In the genomic region with DNA sequence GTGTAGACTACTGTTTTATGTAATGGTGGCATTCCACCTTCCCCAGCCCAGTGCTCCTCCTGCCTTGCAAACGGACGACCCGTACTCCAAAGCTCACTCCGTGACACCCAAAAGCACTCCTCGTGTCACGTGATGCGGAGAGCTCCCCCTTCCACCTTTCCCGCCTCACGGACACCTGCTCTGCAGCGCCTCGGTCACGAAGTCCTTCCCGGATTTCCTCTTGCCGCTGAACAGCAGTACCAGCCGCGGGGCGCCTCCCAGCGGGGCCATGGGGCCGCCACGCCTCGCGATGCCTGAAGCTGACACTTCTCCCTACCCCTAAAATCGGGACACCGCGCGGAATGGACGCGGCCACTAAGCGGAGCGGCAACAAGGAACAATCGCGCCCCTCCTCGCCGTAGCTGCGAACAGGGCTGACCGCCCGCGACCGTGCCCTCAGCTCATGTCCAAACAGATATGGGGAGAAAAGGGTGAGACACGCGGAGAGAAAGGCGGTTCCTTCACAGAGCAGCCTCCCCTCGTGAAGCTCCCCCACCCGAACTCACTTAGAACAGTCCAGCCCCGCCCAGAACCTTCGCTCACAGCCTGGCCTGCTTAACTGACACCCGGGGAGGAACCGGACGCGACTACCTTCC, we compare ENCODE assay signal across 8 cellular contexts. TPM values are rescaled to one million over a fixed set of nuclear protein-coding genes. Genes with fewer than 3 reads are reported as not detected.
DNase-seq lines count a peak whose midpoint lies in the region; ATAC-seq and TF ChIP-seq lines count a peak whose summit lies in the region.

A gene (minus strand): TSS at position 304 of the 635 bp plus-strand sequence. CDS start 34 bp downstream, at position 270.

- H3K27me3 ChIP-seq in kidney epithelial cell (ENCODE audit: control insufficient read depth, insufficient read depth, low read length) = no peaks in the 10 kb centered on the region

- TF ChIP-seq CTCF in kidney epithelial cell (IDR thresholded peaks at IDR 0.05; ENCODE audit: insufficient read depth, low read length, poor library complexity, severe bottlenecking) = peak; percentile 34

- peak within 1 kb of the TSS; percentile 63 for H3K4me3 ChIP-seq in kidney epithelial cell (ENCODE audit: low read depth, low read length)

- DNase-seq in AG20443 (ENCODE audit: low spot score) = peak; percentile 97
- DNase-seq in NCI-H446 treated with DMSO at 0.1 percent for 48 hours (lab: John Stamatoyannopoulos, UW) = peak; percentile 92
- peak; percentile 91 for DNase-seq in activated CD4-positive, CD25-positive, alpha-beta regulatory T cell treated with anti-CD3 and anti-CD28 coated beads, Interleukin-2, amount 50 U/mL, for 72 hours
- peak; percentile 97 for DNase-seq in cerebellum (ENCODE audit: low spot score)
- peak; percentile 54 for DNase-seq in kidney epithelial cell (ENCODE audit: low read depth)
- DNase-seq in stimulated activated CD4-positive, alpha-beta T cell treated with anti-CD3 and anti-CD28 coated beads, Interleukin-15, amount 100 ng/mL, for 48 hours (ENCODE audit: low read depth in 2 of 2) = peak; percentile 90 to 93

- H3K36me3 ChIP-seq in kidney epithelial cell (ENCODE audit: control insufficient read depth, insufficient read depth, low read length) = no peaks in the 10 kb centered on the region

- peak; percentile 78 for ATAC-seq in GM19035 (IDR thresholded peaks at IDR 0.05; ENCODE audit: unreplicated experiment)
- peak; percentile 75 for ATAC-seq in HG03354 (IDR thresholded peaks at IDR 0.05; ENCODE audit: poor library complexity, severe bottlenecking, unreplicated experiment)

RNA-seq across cellular contexts. Expression of the gene that starts here (rescaled TPM):
- total RNA-seq in cerebellum (7.8 TPM), kidney epithelial cell (9.7 and 13.6 TPM in 2 replicates)

Comparison
In these comparisons a context has a peak if more than half of its experiments do, and no peak if none do; other contexts are left out.
1. Peak in every context shown above with its lines: DNase-seq, ATAC-seq and H3K4me3 ChIP-seq.